In the genomic region with DNA sequence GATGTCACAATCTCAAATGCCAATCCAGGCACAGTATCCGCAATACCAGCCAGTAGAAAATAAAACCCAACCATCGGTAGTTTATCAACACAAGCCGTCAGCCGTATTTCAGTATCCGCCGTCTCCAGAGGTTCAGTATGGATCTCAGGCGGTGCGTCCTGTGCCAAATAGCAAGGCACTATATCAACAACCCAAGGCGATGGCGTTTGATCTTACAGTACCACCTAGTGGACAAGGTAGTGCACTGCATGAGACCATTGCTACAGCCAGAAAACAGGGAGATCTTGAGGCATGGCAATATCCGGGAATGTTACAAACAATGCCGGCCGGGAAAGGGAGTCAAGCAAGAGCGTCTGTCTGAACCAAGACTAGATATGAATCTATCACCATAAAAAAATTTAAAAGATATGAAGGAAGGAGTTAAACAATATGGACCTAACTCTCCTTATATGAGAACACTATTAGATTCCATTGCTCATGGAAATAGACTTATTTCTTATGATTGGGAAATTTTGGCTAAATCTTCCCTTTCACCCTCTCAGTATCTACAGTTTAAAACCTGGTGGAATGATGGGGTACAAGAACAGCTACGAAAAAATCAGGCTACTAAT, we compare ENCODE assay signal across 8 cellular contexts. TPM values are rescaled to one million over a fixed set of nuclear protein-coding genes. Genes with fewer than 3 reads are reported as not detected.
DNase-seq lines count a peak whose midpoint lies in the region; ATAC-seq and TF ChIP-seq lines count a peak whose summit lies in the region.
"Not testable (repeated sequence)": the region's sequence is repeated elsewhere in the genome, so short reads cannot be mapped to it uniquely, and the experiment has no call there.

No MANE protein-coding gene starts in this region.

- H3K4me1 Mint-ChIP-seq in CD8-positive, alpha-beta T cell (ENCODE audit: low read depth); stimulated activated naive B cell treated with anti-CD40 and anti-IgM and Interleukin-4, amounts not matched to agents 10 μg/mL and 1 μg/mL and 100 μg/mL, for 72 hours: not testable (repeated sequence)
- peaks cover 25% of the 10 kb centered on the region for H3K4me1 Mint-ChIP-seq in brain

- not testable (repeated sequence) for H3K4me1 ChIP-seq in CD8-positive, alpha-beta T cell (ENCODE audit: insufficient read depth, low read length)

- H3K27me3 ChIP-seq in CD8-positive, alpha-beta T cell (ENCODE audit: insufficient read depth, low read length) = not testable (repeated sequence)

- H3K9me3 ChIP-seq in CD8-positive, alpha-beta T cell (ENCODE audit: low read length) = not testable (repeated sequence)

- CTCF ChIA-PET in CD8-positive, alpha-beta T cell (lab: Charles Lee); HEK293T (lab: Yijun Ruan, JAX): not testable (repeated sequence)

- not testable (repeated sequence) for H3K9me3 Mint-ChIP-seq in CD8-positive, alpha-beta T cell; brain; stimulated activated naive B cell treated with anti-CD40 and anti-IgM and Interleukin-4, amounts not matched to agents 10 μg/mL and 1 μg/mL and 100 μg/mL, for 72 hours

- peaks cover 36% of the 10 kb centered on the region for H3K27me3 Mint-ChIP-seq in CD8-positive, alpha-beta T cell (ENCODE audit: low read depth)
- peaks cover 21% of the 10 kb centered on the region for H3K27me3 Mint-ChIP-seq in brain
- peaks cover 22 to 23% of the 10 kb centered on the region in 2 donors for H3K27me3 Mint-ChIP-seq in stimulated activated naive B cell treated with anti-CD40 and anti-IgM and Interleukin-4, amounts not matched to agents 10 μg/mL and 1 μg/mL and 100 μg/mL, for 72 hours

- H3K4me3 ChIP-seq in CD8-positive, alpha-beta T cell (ENCODE audit: low read depth, low read length) = not testable (repeated sequence)

- H3K27ac Mint-ChIP-seq in CD8-positive, alpha-beta T cell; stimulated activated naive B cell treated with anti-CD40 and anti-IgM and Interleukin-4, amounts not matched to agents 10 μg/mL and 1 μg/mL and 100 μg/mL, for 72 hours: not testable (repeated sequence)
- H3K27ac Mint-ChIP-seq in brain = peak overlapping the region in 1 of 5 experiments; percentile 1

- H3K36me3 ChIP-seq in CD8-positive, alpha-beta T cell (ENCODE audit: insufficient read depth, low read length) = not testable (repeated sequence)

- intact Hi-C loops in CD8-positive, alpha-beta T cell (cut with DNase I, micrococcal nuclease) = loop anchor here in 1 of 2 experiments (5.0 kb wide), 2 partner anchors 121 to 161 kb away; no protein-coding TSS in a partner anchor
- intact Hi-C loops in left cardiac atrium (cut with DNase I) = loop anchor here in 1 of 2 donors (5.0 kb wide), 1 partner anchor 121 kb away; no protein-coding TSS in a partner anchor

- POLR2A ChIA-PET in CD8-positive, alpha-beta T cell (lab: Charles Lee); HEK293T (lab: Yijun Ruan, JAX): not testable (repeated sequence)

- DNase-seq in CD8-positive, alpha-beta T cell = peak in 5 of 7 experiments; percentile 7 to 57 (median 29)
- DNase-seq in HEK293T (ENCODE audit: extremely low spot score) (peak; percentile 32), NCI-H69 (lab: John Stamatoyannopoulos, UW) (peak; percentile 52), left cardiac atrium (peak; percentile 31), nucleus accumbens (lab: John Stamatoyannopoulos, UW) (peak in 36 of 56 donors; percentile 5 to 80 (median 28))
- peak; percentile 52 for DNase-seq in activated CD4-positive, alpha-beta T cell treated with anti-CD3 and anti-CD28 coated beads for 48 hours
- peak; percentile 27 for DNase-seq in stimulated activated naive B cell treated with anti-CD40 and anti-IgM and Interleukin-4, amounts not matched to agents 10 μg/mL and 1 μg/mL and 100 μg/mL, for 72 hours

- TF ChIP-seq CTCF in CD8-positive, alpha-beta T cell (IDR thresholded peaks at IDR 0.05) = peak; percentile 72
- TF ChIP-seq CTCF in brain (conservative IDR thresholded peaks at IDR 0.05) = peak; percentile 77 to 88

- H3K36me3 Mint-ChIP-seq in CD8-positive, alpha-beta T cell; brain; stimulated activated naive B cell treated with anti-CD40 and anti-IgM and Interleukin-4, amounts not matched to agents 10 μg/mL and 1 μg/mL and 100 μg/mL, for 72 hours: not testable (repeated sequence)

- not testable (repeated sequence) for H3K27ac ChIP-seq in CD8-positive, alpha-beta T cell (ENCODE audit: low read depth, low read length)

- peak; percentile 56 for ATAC-seq in CD8-positive, alpha-beta T cell
- ATAC-seq in left cardiac atrium; stimulated activated naive B cell treated with anti-CD40 and anti-IgM and Interleukin-4, amounts not matched to agents 10 μg/mL and 1 μg/mL and 100 μg/mL, for 72 hours (replicated peaks): not testable (repeated sequence)

- H3K4me3 Mint-ChIP-seq in CD8-positive, alpha-beta T cell; stimulated activated naive B cell treated with anti-CD40 and anti-IgM and Interleukin-4, amounts not matched to agents 10 μg/mL and 1 μg/mL and 100 μg/mL, for 72 hours: not testable (repeated sequence)
- peak overlapping the region; percentile 1 to 46 (median 20) for H3K4me3 Mint-ChIP-seq in brain

TF ChIP-seq in HEK293T, 16 proteins besides CTCF, POLR2A, EP300 and RAD21:
- TF ChIP-seq FOXK2 (IDR thresholded peaks at IDR 0.05) = 0 out of 2 replicates have a peak, but pooled peaks have one; percentile 32

RNA-seq across cellular contexts. Expression of gene FAM90A26, which starts 46.6 kb away (rescaled TPM):
- total RNA-seq in CD8-positive, alpha-beta T cell = not detected
- not detected for polyA plus RNA-seq in brain (ENCODE audit: insufficient read depth, low read depth, low replicate concordance)
- total RNA-seq in left cardiac atrium = not detected
